In the genomic region with DNA sequence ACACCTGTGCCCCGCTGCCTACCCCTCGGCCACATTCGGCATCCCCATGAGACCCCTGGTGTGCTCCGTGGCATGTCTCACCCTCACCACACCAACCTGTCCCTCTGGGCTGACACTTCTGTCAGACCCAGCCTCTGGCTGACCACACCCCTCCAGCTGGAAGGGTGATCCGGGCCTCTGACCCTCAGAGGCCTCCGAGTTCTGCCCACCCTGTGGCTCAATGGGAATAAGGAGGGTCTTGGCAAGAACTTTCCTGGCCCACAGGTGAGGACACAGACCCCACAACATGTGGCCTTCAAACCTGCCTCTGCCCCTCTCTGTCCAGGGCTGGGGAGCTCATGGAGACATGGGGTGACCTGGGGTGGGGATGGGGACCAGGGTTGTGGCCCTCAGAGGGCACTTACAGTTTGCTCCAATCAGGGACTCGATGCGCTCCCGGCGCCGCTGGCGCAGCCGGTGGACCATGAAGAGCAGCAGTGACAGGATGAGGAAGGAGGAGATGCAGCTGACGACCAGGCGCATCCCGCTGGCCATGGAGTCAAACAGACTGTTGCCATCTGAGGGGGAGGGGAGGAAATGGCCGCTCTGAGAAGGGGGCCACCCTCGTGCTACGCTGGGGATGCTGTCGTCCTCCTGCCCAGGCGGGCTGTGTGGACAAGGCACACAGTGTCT, we compare ENCODE assay signal across 12 cellular contexts.
"Had no signal": no experiment of that assay in that cellular context is flagged by ENCODE, and none has a peak within 500 bp of the region (broad histone marks: within the 10 kb centered on the region; RNA-seq: fewer than 3 reads in every experiment).

No MANE protein-coding gene starts in this region.

- H3K4me1 ChIP-seq: body of pancreas had no signal

- H3K27ac Mint-ChIP-seq: nephron; stimulated activated naive CD8-positive, alpha-beta T cell treated with anti-CD3 and anti-CD28 coated beads, Interleukin-15, Interleukin-2, amounts not matched to agents 100 ng/mL and 50 ng/mL, for 24 hours; T-helper 1 cell treated with Interleukin-12 subunit alpha and Interleukin-12 subunit beta and Interleukin-4 antibody, amounts not matched to agents 30 μg/mL and 1 μg/mL, for 36 hours had no signal

- H3K27ac ChIP-seq: body of pancreas, hepatocyte, testis had no signal

- H3K4me1 Mint-ChIP-seq: nephron had no signal

- H3K79me2 ChIP-seq: hepatocyte had no signal

- H2AFZ ChIP-seq: hepatocyte had no signal

- ATAC-seq: activated T-cell treated with anti-CD3 and anti-CD28 coated beads, Interleukin-2, amount 50 U/mL, for 4 hours; body of pancreas had no signal

- DNase-seq: activated CD4-positive, alpha-beta T cell treated with anti-CD3 and anti-CD28 coated beads, Interleukin-2, amount 50 U/mL, for 1 hour; activated T-cell treated with anti-CD3 and anti-CD28 coated beads, Interleukin-2, amount 50 U/mL, for 4 hours; body of pancreas; central memory CD4-positive, alpha-beta T cell; effector memory CD4-positive, alpha-beta T cell; stimulated activated CD4-positive, alpha-beta T cell treated with anti-CD3 and anti-CD28 coated beads, Interleukin-4, amount 100 ng/mL, for 24 hours; testis had no signal

- H3K4me3 ChIP-seq: body of pancreas, hepatocyte, lung, testis had no signal

- H3K9me3 ChIP-seq: body of pancreas, testis had no signal

- H3K4me2 ChIP-seq: hepatocyte had no signal

- H3K27me3 Mint-ChIP-seq: stimulated activated naive CD8-positive, alpha-beta T cell treated with anti-CD3 and anti-CD28 coated beads, Interleukin-15, Interleukin-2, amounts not matched to agents 100 ng/mL and 50 ng/mL, for 24 hours had no signal

- H3K4me3 Mint-ChIP-seq: activated T-cell treated with anti-CD3 and anti-CD28 coated beads, Interleukin-2, amount 50 U/mL, for 4 hours; nephron; stimulated activated naive CD8-positive, alpha-beta T cell treated with anti-CD3 and anti-CD28 coated beads, Interleukin-15, Interleukin-2, amounts not matched to agents 100 ng/mL and 50 ng/mL, for 24 hours; T-helper 1 cell treated with Interleukin-12 subunit alpha and Interleukin-12 subunit beta and Interleukin-4 antibody, amounts not matched to agents 30 μg/mL and 1 μg/mL, for 36 hours had no signal

- H3K27me3 ChIP-seq: body of pancreas, hepatocyte, testis had no signal

- H3K9me3 Mint-ChIP-seq: activated T-cell treated with anti-CD3 and anti-CD28 coated beads, Interleukin-2, amount 50 U/mL, for 4 hours; nephron; stimulated activated naive CD8-positive, alpha-beta T cell treated with anti-CD3 and anti-CD28 coated beads, Interleukin-15, Interleukin-2, amounts not matched to agents 100 ng/mL and 50 ng/mL, for 24 hours; T-helper 1 cell treated with Interleukin-12 subunit alpha and Interleukin-12 subunit beta and Interleukin-4 antibody, amounts not matched to agents 30 μg/mL and 1 μg/mL, for 36 hours had no signal
